In genomic region chr2:68487773-68488355, GRCh38 we compare ENCODE assay signal across 9 cellular contexts. TPM values are rescaled to one million over a fixed set of nuclear protein-coding genes. Genes with fewer than 3 reads are reported as not detected.
DNase-seq lines count a peak whose midpoint lies in the region; ATAC-seq and TF ChIP-seq lines count a peak whose summit lies in the region.
"Had no signal": no experiment of that assay in that cellular context is flagged by ENCODE, and none has a peak within 500 bp of the region (broad histone marks: within the 10 kb centered on the region; RNA-seq: fewer than 3 reads in every experiment).

No MANE protein-coding gene starts in this region.

- peaks cover 4% of the 10 kb centered on the region for H3K79me2 ChIP-seq in mammary epithelial cell (ENCODE audit: insufficient read depth, low read length)

- ATAC-seq in GM19452 (IDR thresholded peaks at IDR 0.05; ENCODE audit: unreplicated experiment) (no peak), HG02884 (IDR thresholded peaks at IDR 0.05; ENCODE audit: unreplicated experiment) (no peak)

- no peak overlapping the region for H3K4me3 ChIP-seq in mammary epithelial cell (replicated peaks in 1 of 3; ENCODE audit: insufficient read depth in 1 of 3, low read depth in 2 of 3, low read length in 3 of 3)
- H3K4me3 ChIP-seq: skin epidermis had no signal

- H3K27me3 ChIP-seq in mammary epithelial cell (ENCODE audit: insufficient read depth, low read length) = no peaks in the 10 kb centered on the region

- no peaks in the 10 kb centered on the region for H3K9me3 ChIP-seq in mammary epithelial cell (replicated peaks; ENCODE audit: insufficient read depth, low read length)

- H3K9ac ChIP-seq in mammary epithelial cell (ENCODE audit: insufficient read depth, low read length) = no peak overlapping the region

- no peak overlapping the region for H2AFZ ChIP-seq in mammary epithelial cell (ENCODE audit: low read depth, low read length)

- in situ Hi-C loops in mammary epithelial cell (cut with MboI; ENCODE audit: low sequenced_read_pairs in 2 of 2) = loop anchor here in 1 of 2 donors (25.0 kb wide), 1 partner anchor 99 kb away; no protein-coding TSS in a partner anchor

- intact Hi-C loops in mammary epithelial cell (cut with micrococcal nuclease) (loop anchor here (1.0 to 2.0 kb wide), 3 partner anchors 107 to 227 kb away; no protein-coding TSS in a partner anchor), posterior cingulate gyrus (cut with DNase I) (no loop called here)

- TF ChIP-seq CTCF in mammary epithelial cell (conservative IDR thresholded peaks at IDR 0.05 in 1 of 2, IDR thresholded peaks at IDR 0.05 in 1 of 2; ENCODE audit: extremely low read depth in 1 of 2, insufficient read depth in 1 of 2, low read depth in 1 of 2, low read length in 2 of 2) = peak; percentile 37 to 44

- peaks cover 1% of the 10 kb centered on the region for H3K4me1 ChIP-seq in mammary epithelial cell (ENCODE audit: insufficient read depth, low read length)

- no peak overlapping the region for H3K27ac ChIP-seq in mammary epithelial cell (ENCODE audit: insufficient read depth, low read depth, low read length)
- H3K27ac ChIP-seq: skin epidermis had no signal

- BruUV-seq in mammary epithelial cell (replicated peaks; lab: Mats Ljungman, UMichigan) = no TSS peak

- CTCF ChIA-PET in mammary epithelial cell (lab: Charles Lee; ENCODE audit: low non-redundant PET) = interaction anchor here (0.5 to 1.2 kb wide), 6 partner anchors 24 to 437 kb away, joined by 3 to 35 read pairs (median 6); no protein-coding TSS in a partner anchor

- 52% methylated on average over 3 of the region's 3 CpGs for WGBS in mammary epithelial cell (ENCODE audit: low coverage, missing lambda C conversion rate)

- dilution Hi-C loops in mammary epithelial cell (cut with HindIII; ENCODE audit: low sequenced_read_pairs) = no loop called here

- no peak overlapping the region for H3K4me2 ChIP-seq in mammary epithelial cell (ENCODE audit: insufficient read depth, low read depth, low read length)

- peak; percentile 4 for DNase-seq in NCI-H2107 treated with DMSO at 0.1 percent for 48 hours (lab: John Stamatoyannopoulos, UW; ENCODE audit: unreplicated experiment)
- no peak for DNase-seq in NCI-H2107 (lab: John Stamatoyannopoulos, UW)
- peak; percentile 28 for DNase-seq in NCI-H1694 (lab: John Stamatoyannopoulos, UW)
- DNase-seq in mammary epithelial cell = peak; percentile 20
- peak; percentile 42 for DNase-seq in myocyte (ENCODE audit: low read depth)
- no peak for DNase-seq in posterior cingulate gyrus

- H4K20me1 ChIP-seq in mammary epithelial cell (ENCODE audit: insufficient read depth, low read length) = no peaks in the 10 kb centered on the region

- H3K36me3 ChIP-seq in mammary epithelial cell (ENCODE audit: insufficient read depth, low read length) = no peaks in the 10 kb centered on the region

RNA-seq across cellular contexts. Expression of gene APLF, which starts 20.5 kb away (rescaled TPM):
- total RNA-seq in mammary epithelial cell = 1 to 10 TPM; 3.7 to 4.8 TPM
- polyA plus RNA-seq in mammary epithelial cell = 0.97 TPM
- polyA minus RNA-seq in mammary epithelial cell = 6.1 TPM
- 5.3 and 5.4 TPM in 2 replicates for total RNA-seq in myocyte
- 1.3 TPM for polyA plus RNA-seq in myocyte (2012)

RNA-seq across cellular contexts. Expression of gene FBXO48, which starts 20.8 kb away (rescaled TPM):
- 1 to 10 TPM; 1.3 to 1.6 TPM for total RNA-seq in mammary epithelial cell
- polyA plus RNA-seq in mammary epithelial cell = 0.78 TPM
- 3.0 TPM for polyA minus RNA-seq in mammary epithelial cell
- 0.83 and 1.0 TPM in 2 replicates for total RNA-seq in myocyte
- polyA plus RNA-seq in myocyte (2012) = 0.40 TPM

Comparison
In these comparisons a context has a peak if more than half of its experiments do, and no peak if none do; other contexts are left out.
1. DNase-seq: peak in NCI-H2107 treated with DMSO at 0.1 percent for 48 hours (single experiment), NCI-H1694 (single experiment), mammary epithelial cell (single experiment) and myocyte (single experiment); none in NCI-H2107 (single experiment) and posterior cingulate gyrus (0 of 10).